8 cellular contexts compared by ENCODE assay signal in the genomic region with DNA sequence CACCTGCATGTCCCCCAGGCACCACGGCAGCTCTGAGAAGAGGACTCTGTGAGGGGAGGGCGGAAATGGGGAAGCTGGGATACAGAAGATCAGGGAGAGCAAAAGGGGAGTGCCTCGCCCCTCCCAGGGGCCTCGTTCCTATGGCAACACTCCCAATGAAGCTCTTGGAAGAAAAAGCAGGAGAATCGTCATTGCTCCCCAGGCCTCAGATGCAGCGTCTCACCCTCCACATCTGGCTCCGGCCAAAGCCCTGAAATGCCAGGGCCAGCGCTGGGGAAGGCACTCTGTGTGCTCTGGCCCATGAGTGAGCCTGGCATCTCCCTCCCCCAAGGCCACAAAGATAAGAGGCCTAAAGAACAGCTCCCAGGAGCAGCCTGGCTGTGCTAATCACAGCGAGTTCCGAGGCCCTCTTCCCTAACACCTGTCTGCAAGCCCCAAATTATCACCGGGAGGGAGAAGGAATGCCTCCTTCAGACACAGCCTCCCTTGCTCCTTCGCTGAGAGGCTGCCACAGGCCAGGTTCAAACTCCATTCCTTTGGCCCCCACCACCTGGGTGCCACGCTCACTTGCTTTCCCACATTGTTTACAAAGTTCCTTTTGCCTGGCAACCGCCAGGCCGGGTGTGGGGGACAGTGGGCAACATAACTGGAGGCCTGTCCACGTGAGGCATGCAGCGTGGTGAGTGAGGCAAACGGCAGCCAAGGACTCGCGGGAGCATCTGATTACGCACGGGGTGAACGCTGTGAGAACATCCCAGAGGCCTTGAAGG. TPM values are rescaled to one million over a fixed set of nuclear protein-coding genes. Genes with fewer than 3 reads are reported as not detected.
DNase-seq lines count a peak whose midpoint lies in the region; ATAC-seq and TF ChIP-seq lines count a peak whose summit lies in the region.

No MANE protein-coding gene starts in this region.

- H3K9me3 Mint-ChIP-seq in IgD-negative memory B cell (no peaks in the 10 kb centered on the region), brain (no peaks in the 10 kb centered on the region)

- no peak for TF ChIP-seq POLR2A in spleen (IDR thresholded peaks at IDR 0.05)

- H3K36me3 ChIP-seq in kidney epithelial cell (ENCODE audit: control insufficient read depth, insufficient read depth, low read length) (no peaks in the 10 kb centered on the region), spleen (peaks cover 0 to 95% (median 52%) of the 10 kb centered on the region in 6 donors)

- peak overlapping the region; percentile 17 to 89 (median 84) for H3K27ac ChIP-seq in spleen

- H3K27me3 Mint-ChIP-seq in IgD-negative memory B cell (no peaks in the 10 kb centered on the region), brain (peaks cover 2% of the 10 kb centered on the region)

- H3K4me3 ChIP-seq in AG09309 (ENCODE audit: control insufficient read depth, low read depth, low read length) (no peak overlapping the region), kidney epithelial cell (ENCODE audit: low read depth, low read length) (no peak overlapping the region), spleen (peak overlapping the region in 1 of 8 donors; percentile 30)

- peak; percentile 52 for DNase-seq in AG09309 (ENCODE audit: low read depth)
- DNase-seq in kidney epithelial cell (ENCODE audit: low read depth): peak; percentile 75
- no peak for DNase-seq in spleen
- no peak for DNase-seq in effector CD4-positive, alpha-beta T cell
- no peak for DNase-seq in RPMI8226

- H3K4me1 ChIP-seq in spleen: peaks cover 16 to 63% (median 29%) of the 10 kb centered on the region in 6 donors

- no peak overlapping the region for H3K4me3 Mint-ChIP-seq in IgD-negative memory B cell
- H3K4me3 Mint-ChIP-seq in brain: peak overlapping the region in 2 of 5 experiments; percentile 6 to 61

- peaks cover 5% of the 10 kb centered on the region for H3K36me3 Mint-ChIP-seq in IgD-negative memory B cell
- H3K36me3 Mint-ChIP-seq in brain: peaks cover 11% of the 10 kb centered on the region

- ATAC-seq in HG03280 (IDR thresholded peaks at IDR 0.05; ENCODE audit: unreplicated experiment): no peak

- H3K27me3 ChIP-seq in kidney epithelial cell (ENCODE audit: control insufficient read depth, insufficient read depth, low read length): no peaks in the 10 kb centered on the region
- H3K27me3 ChIP-seq in spleen (replicated peaks in 1 of 7): no peaks in the 10 kb centered on the region

- H3K4me1 Mint-ChIP-seq in IgD-negative memory B cell: peaks cover 0 to 8% (median 0%) of the 10 kb centered on the region in 3 donors
- peaks cover 48% of the 10 kb centered on the region for H3K4me1 Mint-ChIP-seq in brain

- 59 to 64% (median 61%) methylated on average over 23 of the region's 23 CpGs for WGBS in spleen, 5 donors

- intact Hi-C loops in spleen (cut with DNase I; ENCODE audit: low total_unique reads): loop anchor here (5.0 kb wide), 1 partner anchor 75 kb away; no protein-coding TSS in a partner anchor

- peak overlapping the region in 2 of 3 donors; percentile 18 to 82 for H3K27ac Mint-ChIP-seq in IgD-negative memory B cell
- peak overlapping the region; percentile 45 to 98 (median 84) for H3K27ac Mint-ChIP-seq in brain

- H3K9me3 ChIP-seq in spleen: no peaks in the 10 kb centered on the region

- TF ChIP-seq CTCF in AG09309 (IDR thresholded peaks at IDR 0.05; ENCODE audit: control insufficient read depth, insufficient read depth, low read depth, low read length, missing control alignments) (no peak), brain (conservative IDR thresholded peaks at IDR 0.05) (no peak), kidney epithelial cell (IDR thresholded peaks at IDR 0.05; ENCODE audit: insufficient read depth, low read length, poor library complexity, severe bottlenecking) (no peak), spleen (IDR thresholded peaks at IDR 0.05 in 8 of 11, conservative IDR thresholded peaks at IDR 0.05 in 3 of 11) (no peak)

RNA-seq across cellular contexts. Expression of a gene that starts 27.8 kb away (rescaled TPM):
- polyA plus RNA-seq in IgD-negative memory B cell: 58.6 TPM
- 70.1 TPM for polyA plus RNA-seq in brain (ENCODE audit: insufficient read depth, low read depth, low replicate concordance)
- total RNA-seq in kidney epithelial cell: 181 and 185 TPM in 2 replicates
- total RNA-seq in spleen: 100 to 1,000 TPM in 5 of 7 donors, 10 to 100 TPM in 2; 95.3 to 142 (median 124) TPM
- 10 to 100 TPM; 17.2 to 44.4 (median 24.1) TPM for polyA plus RNA-seq in spleen

Comparison
In these comparisons a context has a peak if more than half of its experiments do, and no peak if none do; other contexts are left out.
1. DNase-seq: peak in AG09309 (single experiment) and kidney epithelial cell (single experiment); none in spleen (single experiment), effector CD4-positive, alpha-beta T cell (single experiment) and RPMI8226 (single experiment).